1 cellular context compared by ENCODE assay signal in the genomic region with DNA sequence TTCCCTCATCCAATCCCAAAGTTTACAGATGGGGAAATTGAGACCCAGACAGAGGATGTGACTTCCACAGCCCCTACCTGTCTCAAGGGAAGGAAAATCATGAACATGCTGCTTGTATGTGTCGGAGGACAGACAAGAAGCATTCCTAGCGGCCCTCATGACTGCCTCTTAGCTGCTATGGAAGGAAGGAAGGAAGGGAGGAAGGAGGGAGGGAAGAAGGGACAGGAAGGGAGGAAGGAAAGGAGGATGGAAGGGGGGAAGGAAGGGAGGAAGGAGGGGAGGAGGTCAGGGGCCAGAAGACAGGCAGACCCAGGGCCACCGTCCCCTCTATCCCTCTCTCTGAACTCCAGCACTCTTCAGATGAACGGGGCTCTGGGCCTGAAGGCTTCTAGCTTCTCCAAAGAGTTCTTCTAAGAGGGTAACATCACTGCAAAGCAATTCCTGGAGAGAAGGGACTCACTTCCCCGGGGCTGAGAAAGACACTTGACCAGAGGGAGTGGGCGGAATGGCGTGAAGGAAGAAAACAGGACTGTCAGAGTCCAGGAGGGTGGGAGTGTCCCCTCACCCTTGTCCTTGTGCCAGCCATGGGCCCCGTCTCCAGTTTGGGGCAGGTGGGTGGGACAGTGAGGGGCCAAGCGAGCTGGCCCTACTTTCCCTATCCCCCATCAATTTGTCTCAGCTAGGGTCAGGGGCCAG.
TF ChIP-seq lines count a peak whose summit lies in the region.

No MANE protein-coding gene starts in this region.

TF ChIP-seq in IMR-90, 13 proteins besides CTCF, POLR2A, EP300 and RAD21:
- TF ChIP-seq RFX5 (IDR thresholded peaks at IDR 0.05; ENCODE audit: low read depth, low read length) (no peak), MXI1 (IDR thresholded peaks at IDR 0.05; ENCODE audit: borderline replicate concordance, low read depth, low read length) (no peak), BHLHE40 (IDR thresholded peaks at IDR 0.05; ENCODE audit: low read depth, low read length) (no peak), CEBPB (IDR thresholded peaks at IDR 0.05; ENCODE audit: low read depth, low read length) (no peak), CHD1 (IDR thresholded peaks at IDR 0.05; ENCODE audit: low read depth, low read length) (no peak), ELK1 (IDR thresholded peaks at IDR 0.05; ENCODE audit: borderline replicate concordance, low read depth, low read length) (no peak), NFE2L2 (IDR thresholded peaks at IDR 0.05; ENCODE audit: low read depth, low read length) (no peak), MAZ (IDR thresholded peaks at IDR 0.05; ENCODE audit: borderline replicate concordance, low read depth, low read length) (no peak), SMC3 (IDR thresholded peaks at IDR 0.05; ENCODE audit: low read depth, low read length) (no peak)
- TF ChIP-seq, protein P1, sequence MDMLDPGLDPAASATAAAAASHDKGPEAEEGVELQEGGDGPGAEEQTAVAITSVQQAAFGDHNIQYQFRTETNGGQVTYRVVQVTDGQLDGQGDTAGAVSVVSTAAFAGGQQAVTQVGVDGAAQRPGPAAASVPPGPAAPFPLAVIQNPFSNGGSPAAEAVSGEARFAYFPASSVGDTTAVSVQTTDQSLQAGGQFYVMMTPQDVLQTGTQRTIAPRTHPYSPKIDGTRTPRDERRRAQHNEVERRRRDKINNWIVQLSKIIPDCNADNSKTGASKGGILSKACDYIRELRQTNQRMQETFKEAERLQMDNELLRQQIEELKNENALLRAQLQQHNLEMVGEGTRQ (IDR thresholded peaks at IDR 0.05; ENCODE audit: low read depth, low read length), result no peak
